ENCODE assay signal across 2 cellular contexts in the genomic region with DNA sequence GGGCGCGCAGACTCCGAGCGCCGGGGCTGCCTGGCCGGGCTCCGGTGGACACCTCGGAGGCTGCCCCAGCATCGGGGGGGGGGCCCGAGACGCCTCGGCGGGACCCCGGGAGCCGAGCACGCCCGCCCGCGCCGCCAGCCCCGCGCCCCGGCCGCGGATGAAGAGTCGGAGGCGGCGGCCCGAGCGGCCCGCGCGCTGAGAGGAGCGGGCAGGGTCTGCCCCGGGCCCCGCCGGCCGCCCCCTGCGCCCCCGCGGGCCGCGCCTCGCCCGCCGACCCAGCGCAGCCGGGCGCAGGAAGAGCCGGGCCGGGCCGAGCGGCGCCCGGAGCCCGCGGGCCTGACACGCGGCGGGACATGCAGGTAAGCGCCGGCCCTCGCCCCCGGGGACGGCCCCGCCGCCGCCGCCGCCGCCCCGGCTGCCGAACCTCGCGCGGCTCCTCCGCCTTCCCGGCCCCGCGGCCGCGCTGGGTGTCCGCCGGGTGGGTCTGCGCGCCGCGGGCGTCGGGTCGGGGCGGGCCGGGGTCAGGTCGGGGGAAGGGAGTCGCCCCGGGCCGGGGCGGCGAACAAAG.
TF ChIP-seq lines count a peak whose summit lies in the region.

No MANE protein-coding gene starts in this region.

TF ChIP-seq in SK-N-SH, 30 proteins besides CTCF, POLR2A, EP300 and RAD21 (continued from another document):
- TF ChIP-seq, protein P1, sequence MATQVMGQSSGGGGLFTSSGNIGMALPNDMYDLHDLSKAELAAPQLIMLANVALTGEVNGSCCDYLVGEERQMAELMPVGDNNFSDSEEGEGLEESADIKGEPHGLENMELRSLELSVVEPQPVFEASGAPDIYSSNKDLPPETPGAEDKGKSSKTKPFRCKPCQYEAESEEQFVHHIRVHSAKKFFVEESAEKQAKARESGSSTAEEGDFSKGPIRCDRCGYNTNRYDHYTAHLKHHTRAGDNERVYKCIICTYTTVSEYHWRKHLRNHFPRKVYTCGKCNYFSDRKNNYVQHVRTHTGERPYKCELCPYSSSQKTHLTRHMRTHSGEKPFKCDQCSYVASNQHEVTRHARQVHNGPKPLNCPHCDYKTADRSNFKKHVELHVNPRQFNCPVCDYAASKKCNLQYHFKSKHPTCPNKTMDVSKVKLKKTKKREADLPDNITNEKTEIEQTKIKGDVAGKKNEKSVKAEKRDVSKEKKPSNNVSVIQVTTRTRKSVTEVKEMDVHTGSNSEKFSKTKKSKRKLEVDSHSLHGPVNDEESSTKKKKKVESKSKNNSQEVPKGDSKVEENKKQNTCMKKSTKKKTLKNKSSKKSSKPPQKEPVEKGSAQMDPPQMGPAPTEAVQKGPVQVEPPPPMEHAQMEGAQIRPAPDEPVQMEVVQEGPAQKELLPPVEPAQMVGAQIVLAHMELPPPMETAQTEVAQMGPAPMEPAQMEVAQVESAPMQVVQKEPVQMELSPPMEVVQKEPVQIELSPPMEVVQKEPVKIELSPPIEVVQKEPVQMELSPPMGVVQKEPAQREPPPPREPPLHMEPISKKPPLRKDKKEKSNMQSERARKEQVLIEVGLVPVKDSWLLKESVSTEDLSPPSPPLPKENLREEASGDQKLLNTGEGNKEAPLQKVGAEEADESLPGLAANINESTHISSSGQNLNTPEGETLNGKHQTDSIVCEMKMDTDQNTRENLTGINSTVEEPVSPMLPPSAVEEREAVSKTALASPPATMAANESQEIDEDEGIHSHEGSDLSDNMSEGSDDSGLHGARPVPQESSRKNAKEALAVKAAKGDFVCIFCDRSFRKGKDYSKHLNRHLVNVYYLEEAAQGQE (IDR thresholded peaks at IDR 0.05; ENCODE audit: low read depth, low read length) = no peak
- TF ChIP-seq MXI1 (IDR thresholded peaks at IDR 0.05; ENCODE audit: low read depth, low read length) (no peak), RXRA (IDR thresholded peaks at IDR 0.05; ENCODE audit: borderline replicate concordance, low read depth) (no peak), SIN3A (IDR thresholded peaks at IDR 0.05; ENCODE audit: borderline replicate concordance, low read depth, low read length) (no peak)

TF ChIP-seq in SK-N-SH treated with all-trans-retinoic acid at 6 μM for 48 hours, 23 proteins besides CTCF, POLR2A, EP300 and RAD21 (continued from another document):
- TF ChIP-seq, protein P2, sequence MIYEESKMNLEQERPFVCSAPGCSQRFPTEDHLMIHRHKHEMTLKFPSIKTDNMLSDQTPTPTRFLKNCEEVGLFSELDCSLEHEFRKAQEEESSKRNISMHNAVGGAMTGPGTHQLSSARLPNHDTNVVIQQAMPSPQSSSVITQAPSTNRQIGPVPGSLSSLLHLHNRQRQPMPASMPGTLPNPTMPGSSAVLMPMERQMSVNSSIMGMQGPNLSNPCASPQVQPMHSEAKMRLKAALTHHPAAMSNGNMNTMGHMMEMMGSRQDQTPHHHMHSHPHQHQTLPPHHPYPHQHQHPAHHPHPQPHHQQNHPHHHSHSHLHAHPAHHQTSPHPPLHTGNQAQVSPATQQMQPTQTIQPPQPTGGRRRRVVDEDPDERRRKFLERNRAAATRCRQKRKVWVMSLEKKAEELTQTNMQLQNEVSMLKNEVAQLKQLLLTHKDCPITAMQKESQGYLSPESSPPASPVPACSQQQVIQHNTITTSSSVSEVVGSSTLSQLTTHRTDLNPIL (CRISPR knock-in tag; IDR thresholded peaks at IDR 0.05; ENCODE audit: low read depth) = no peak
- no peak for TF ChIP-seq ZNF70 (CRISPR knock-in tag; IDR thresholded peaks at IDR 0.05)
